27 cellular contexts compared by ENCODE assay signal in genomic region chr17:12588531-12588930, GRCh38.
DNase-seq lines count a peak whose midpoint lies in the region; TF ChIP-seq lines count a peak whose summit lies in the region.
"Had no signal": no experiment of that assay in that cellular context is flagged by ENCODE, and none has a peak within 500 bp of the region (broad histone marks: within the 10 kb centered on the region; RNA-seq: fewer than 3 reads in every experiment).

No MANE protein-coding gene starts in this region.

- CTCF ChIA-PET in HEK293 (lab: Yijun Ruan, JAX) = interaction anchor here (1.2 kb wide), 1 partner anchor 43 kb away, joined by 4 read pairs; no protein-coding TSS in a partner anchor

- H3K27ac ChIP-seq in HEK293 (ENCODE audit: extremely low read depth, low read depth, low read length) = no peak overlapping the region
- H3K27ac ChIP-seq: 22Rv1; A549; BLaER1; BLaER1 treated with 17β-estradiol and CSF1 and Interleukin-3, amounts not matched to agents 10 nM and 100 nM; C4-2B had no signal

- POLR2A ChIA-PET in HEK293 (lab: Yijun Ruan, JAX) = no interaction called here

- no peaks in the 10 kb centered on the region for H3K36me3 ChIP-seq in HEK293 (ENCODE audit: control insufficient read depth in 2 of 2, insufficient read depth in 1 of 2, low read length in 2 of 2)
- H3K36me3 ChIP-seq: BE2C; BLaER1; BLaER1 treated with 17β-estradiol and CSF1 and Interleukin-3, amounts not matched to agents 10 nM and 100 nM had no signal

- no peak for DNase-seq in glomerular visceral epithelial cell (ENCODE audit: extremely low spot score)
- DNase-seq: 8988T; ACHN; AML-193; BE2C; C1 segment of cervical spinal cord; Caco-2; Calu3; CD4-positive, alpha-beta memory T cell; CD4-positive, alpha-beta T cell; CD4-positive, CD25-positive, alpha-beta regulatory T cell; CD8-positive, alpha-beta memory T cell; CD8-positive, alpha-beta T cell; COR-L47; DMS 273 treated with DMSO at 0.1 percent for 48 hours; DMS153; DMS53; DMS79; DMS79 treated with DMSO at 0.1 percent for 48 hours; DND-41; EL had no signal

- no peak overlapping the region for H3K4me3 ChIP-seq in HEK293 (ENCODE audit: low read depth, low read length)
- H3K4me3 ChIP-seq: A549; BLaER1; BLaER1 treated with 17β-estradiol and CSF1 and Interleukin-3, amounts not matched to agents 10 nM and 100 nM had no signal

- H3K9me3 ChIP-seq in HEK293 (ENCODE audit: control insufficient read depth, insufficient read depth, low read depth, low read length) = no peaks in the 10 kb centered on the region
- H3K9me3 ChIP-seq: A549; BE2C; BLaER1; BLaER1 treated with 17β-estradiol and CSF1 and Interleukin-3, amounts not matched to agents 10 nM and 100 nM; Caco-2 had no signal

- H3K4me1 ChIP-seq in HEK293 (ENCODE audit: control insufficient read depth, insufficient read depth, low read length) = peaks cover 7% of the 10 kb centered on the region
- H3K4me1 ChIP-seq: BE2C; BLaER1; BLaER1 treated with 17β-estradiol and CSF1 and Interleukin-3, amounts not matched to agents 10 nM and 100 nM; Caco-2 had no signal

- TF ChIP-seq CTCF in HEK293 (tag by site-specific recombination; IDR thresholded peaks at IDR 0.05) = no peak

TF ChIP-seq in HEK293, 187 proteins besides CTCF, POLR2A, EP300 and RAD21:
- TF ChIP-seq ZNF146 (tag by site-specific recombination; IDR thresholded peaks at IDR 0.05) (peak; percentile 90), PATZ1 (tag by site-specific recombination; IDR thresholded peaks at IDR 0.05) (no peak)
TF ChIP-seq in HEK293: peak in this region for 1.
